In genomic region chr1:155961937-155962336, GRCh38 we compare ENCODE assay signal across 1 cellular context.
TF ChIP-seq lines count a peak whose summit lies in the region.

No MANE protein-coding gene starts in this region.

TF ChIP-seq in endothelial cell of umbilical vein, 7 proteins besides CTCF, POLR2A, EP300 and RAD21 (continued from another document):
- TF ChIP-seq JUN (IDR thresholded peaks at IDR 0.05; ENCODE audit: borderline replicate concordance, insufficient read depth, insufficient read length, low read depth) (peak; percentile 80), FOS (IDR thresholded peaks at IDR 0.05; ENCODE audit: borderline replicate concordance, insufficient read depth, low read length) (peak; percentile 94)
